9 cellular contexts compared by ENCODE assay signal in genomic region chr6:128259735-128260685, GRCh38.
DNase-seq lines count a peak whose midpoint lies in the region; ATAC-seq and TF ChIP-seq lines count a peak whose summit lies in the region.
"Had no signal": no experiment of that assay in that cellular context is flagged by ENCODE, and none has a peak within 500 bp of the region (broad histone marks: within the 10 kb centered on the region; RNA-seq: fewer than 3 reads in every experiment).

No MANE protein-coding gene starts in this region.

- ATAC-seq in GM18867 (IDR thresholded peaks at IDR 0.05; ENCODE audit: unreplicated experiment) (peak; percentile 68), GM21825 (IDR thresholded peaks at IDR 0.05; ENCODE audit: unreplicated experiment) (peak; percentile 48), SK-N-SH treated with all-trans-retinoic acid at 6 μM for 48 hours (no peak)

- no peaks in the 10 kb centered on the region for H3K27me3 Mint-ChIP-seq in IgD-negative memory B cell

- H3K36me3 ChIP-seq in mesenchymal stem cell (ENCODE audit: control insufficient read depth in 1 of 2, insufficient read depth in 2 of 2, low read depth in 1 of 2, low read length in 2 of 2) (peaks cover 0 to 4% of the 10 kb centered on the region in 2 experiments), vagina (no peaks in the 10 kb centered on the region)

- WGBS in mesenchymal stem cell = 100% methylated on average over 3 of the region's 6 CpGs

- no peak overlapping the region for H2AFZ ChIP-seq in mesenchymal stem cell (ENCODE audit: low read depth, low read length)

- TF ChIP-seq CTCF in vagina (IDR thresholded peaks at IDR 0.05) = no peak

- peak overlapping the region in 1 of 2 experiments; percentile 74 for H3K4me3 ChIP-seq in mesenchymal stem cell (ENCODE audit: insufficient read depth in 1 of 2, low read depth in 1 of 2, low read length in 2 of 2)
- no peak overlapping the region for H3K4me3 ChIP-seq in vagina

- peak overlapping the region; percentile 89 for H3K9ac ChIP-seq in mesenchymal stem cell (ENCODE audit: low read length)

- H3K9me3 ChIP-seq in mesenchymal stem cell (ENCODE audit: control insufficient read depth, low read length) (no peaks in the 10 kb centered on the region), vagina (no peaks in the 10 kb centered on the region)

- H3K4me3 Mint-ChIP-seq in IgD-negative memory B cell = peak overlapping the region; percentile 44 to 88 (median 68)

- no peak overlapping the region for H3K4ac ChIP-seq in mesenchymal stem cell (ENCODE audit: low read depth in 1 of 2, low read length in 2 of 2)

- H3K27me3 ChIP-seq in mesenchymal stem cell (ENCODE audit: control insufficient read depth in 1 of 2, insufficient read depth in 1 of 2, low read length in 2 of 2) = no peaks in the 10 kb centered on the region
- no peaks in the 10 kb centered on the region for H3K27me3 ChIP-seq in vagina

- no peak overlapping the region for H3K18ac ChIP-seq in mesenchymal stem cell (ENCODE audit: low read depth in 1 of 2, low read length in 2 of 2)

- H2AK5ac ChIP-seq in mesenchymal stem cell (ENCODE audit: low read length, severe bottlenecking) = no peak overlapping the region

- no peak overlapping the region for H2BK5ac ChIP-seq in mesenchymal stem cell (ENCODE audit: low read depth, low read length, poor library complexity, severe bottlenecking)

- no peak overlapping the region for H2BK15ac ChIP-seq in mesenchymal stem cell (ENCODE audit: low read depth, poor library complexity, severe bottlenecking)

- peaks cover 2% of the 10 kb centered on the region for H3K36me3 Mint-ChIP-seq in IgD-negative memory B cell

- H4K8ac ChIP-seq in mesenchymal stem cell (ENCODE audit: low read length) = no peak overlapping the region

- H3K4me1 Mint-ChIP-seq in IgD-negative memory B cell = peaks cover 8 to 15% (median 10%) of the 10 kb centered on the region in 3 donors

- no peak overlapping the region for H2BK120ac ChIP-seq in mesenchymal stem cell (ENCODE audit: low read depth, low read length)

- no peak for TF ChIP-seq POLR2A in vagina (IDR thresholded peaks at IDR 0.05)

- intact Hi-C loops in vagina (cut with DNase I) = no loop called here

- H3K23ac ChIP-seq in mesenchymal stem cell (ENCODE audit: low read length in 2 of 2) = no peak overlapping the region

- H3K4me2 ChIP-seq in mesenchymal stem cell (ENCODE audit: low read length, poor library complexity, severe bottlenecking) = no peak overlapping the region

- H3K27ac ChIP-seq in mesenchymal stem cell (ENCODE audit: low read length, poor library complexity, severe bottlenecking) (no peak overlapping the region), vagina (no peak overlapping the region)

- DNase-seq in mesenchymal stem cell (no peak), vagina (ENCODE audit: extremely low spot score in 2 of 2) (no peak), AG08396 (ENCODE audit: low spot score) (no peak)
- DNase-seq in stimulated activated CD4-positive, alpha-beta T cell treated with anti-CD3 and anti-CD28 coated beads, Interleukin-4, amount 100 ng/mL, for 4 hours = no peak
- DNase-seq: NCI-H526 had no signal

- no peak overlapping the region for H2BK12ac ChIP-seq in mesenchymal stem cell (ENCODE audit: low read length in 2 of 2)

- H4K91ac ChIP-seq in mesenchymal stem cell (ENCODE audit: low read length) = no peak overlapping the region

- H3K14ac ChIP-seq in mesenchymal stem cell (ENCODE audit: low read length in 2 of 2) = no peak overlapping the region

- peaks cover 28% of the 10 kb centered on the region for H3K79me1 ChIP-seq in mesenchymal stem cell (replicated peaks; ENCODE audit: low read length, poor library complexity, severe bottlenecking)

- H3K27ac Mint-ChIP-seq in IgD-negative memory B cell = peak overlapping the region in 1 of 3 donors; percentile 41

- H3K4me1 ChIP-seq in mesenchymal stem cell (ENCODE audit: control insufficient read depth, insufficient read depth, low read depth, low read length) (peaks cover 1% of the 10 kb centered on the region), vagina (no peaks in the 10 kb centered on the region)

- peaks cover 0 to 4% (median 4%) of the 10 kb centered on the region in 3 donors for H3K9me3 Mint-ChIP-seq in IgD-negative memory B cell

TF ChIP-seq in SK-N-SH treated with all-trans-retinoic acid at 6 μM for 48 hours, 23 proteins besides CTCF, POLR2A, EP300 and RAD21:
- TF ChIP-seq CSDC2 (CRISPR knock-in tag; IDR thresholded peaks at IDR 0.05) (no peak), TCF4 (CRISPR knock-in tag; IDR thresholded peaks at IDR 0.05; ENCODE audit: borderline replicate concordance) (no peak), ESRRG (CRISPR knock-in tag; IDR thresholded peaks at IDR 0.05) (no peak), TOX (CRISPR knock-in tag; IDR thresholded peaks at IDR 0.05; ENCODE audit: borderline replicate concordance) (no peak), ZC3H10 (CRISPR knock-in tag; IDR thresholded peaks at IDR 0.05) (no peak), RARB (CRISPR knock-in tag; IDR thresholded peaks at IDR 0.05) (no peak), ZFP3 (CRISPR knock-in tag; IDR thresholded peaks at IDR 0.05) (no peak), PPARA (CRISPR knock-in tag; IDR thresholded peaks at IDR 0.05; ENCODE audit: borderline replicate concordance) (no peak), POU6F1 (CRISPR knock-in tag; IDR thresholded peaks at IDR 0.05; ENCODE audit: borderline replicate concordance, low read depth) (no peak), CREB5 (CRISPR knock-in tag; IDR thresholded peaks at IDR 0.05; ENCODE audit: low read depth) (no peak)
- TF ChIP-seq, protein P1, sequence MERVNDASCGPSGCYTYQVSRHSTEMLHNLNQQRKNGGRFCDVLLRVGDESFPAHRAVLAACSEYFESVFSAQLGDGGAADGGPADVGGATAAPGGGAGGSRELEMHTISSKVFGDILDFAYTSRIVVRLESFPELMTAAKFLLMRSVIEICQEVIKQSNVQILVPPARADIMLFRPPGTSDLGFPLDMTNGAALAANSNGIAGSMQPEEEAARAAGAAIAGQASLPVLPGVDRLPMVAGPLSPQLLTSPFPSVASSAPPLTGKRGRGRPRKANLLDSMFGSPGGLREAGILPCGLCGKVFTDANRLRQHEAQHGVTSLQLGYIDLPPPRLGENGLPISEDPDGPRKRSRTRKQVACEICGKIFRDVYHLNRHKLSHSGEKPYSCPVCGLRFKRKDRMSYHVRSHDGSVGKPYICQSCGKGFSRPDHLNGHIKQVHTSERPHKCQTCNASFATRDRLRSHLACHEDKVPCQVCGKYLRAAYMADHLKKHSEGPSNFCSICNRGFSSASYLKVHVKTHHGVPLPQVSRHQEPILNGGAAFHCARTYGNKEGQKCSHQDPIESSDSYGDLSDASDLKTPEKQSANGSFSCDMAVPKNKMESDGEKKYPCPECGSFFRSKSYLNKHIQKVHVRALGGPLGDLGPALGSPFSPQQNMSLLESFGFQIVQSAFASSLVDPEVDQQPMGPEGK (CRISPR knock-in tag; IDR thresholded peaks at IDR 0.05; ENCODE audit: borderline replicate concordance) = no peak
TF ChIP-seq in SK-N-SH treated with all-trans-retinoic acid at 6 μM for 48 hours: peak in this region for 0.
